Comparison of ENCODE assay signal across 3 cellular contexts in genomic region chr20:24415444-24415843, GRCh38. TPM values are rescaled to one million over a fixed set of nuclear protein-coding genes. Genes with fewer than 3 reads are reported as not detected.
"Had no signal": no experiment of that assay in that cellular context is flagged by ENCODE, and none has a peak within 500 bp of the region (broad histone marks: within the 10 kb centered on the region; RNA-seq: fewer than 3 reads in every experiment).

No MANE protein-coding gene starts in this region.

RNA-seq across cellular contexts. Expression of gene SYNDIG1, which starts 54.0 kb away (rescaled TPM):
- total RNA-seq: natural killer cell, psoas muscle, right lobe of liver had no signal
